Comparison of ENCODE assay signal across 9 cellular contexts in the genomic region with DNA sequence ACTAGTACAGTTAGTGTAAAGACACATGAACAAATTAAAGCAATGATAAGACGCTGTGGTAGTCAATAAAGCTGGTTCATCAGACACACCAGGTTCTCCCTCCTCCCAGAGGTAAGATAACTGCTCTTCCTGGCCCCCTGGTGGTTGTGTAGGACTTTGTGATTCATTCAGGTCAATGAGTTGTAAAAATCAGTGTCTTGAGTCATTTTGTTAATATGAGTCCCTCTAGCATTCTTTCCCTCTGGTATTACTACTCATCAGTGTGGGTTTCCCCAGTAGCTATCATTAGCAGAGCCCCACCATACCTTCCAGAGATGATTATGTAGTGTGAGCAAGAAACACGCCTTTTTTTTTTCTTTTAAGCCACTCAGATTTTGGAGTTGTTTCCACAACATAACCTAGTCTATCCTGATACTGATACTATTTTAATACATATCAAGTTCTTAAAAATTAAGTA. TPM values are rescaled to one million over a fixed set of nuclear protein-coding genes. Genes with fewer than 3 reads are reported as not detected.
DNase-seq lines count a peak whose midpoint lies in the region; ATAC-seq and TF ChIP-seq lines count a peak whose summit lies in the region.
"Had no signal": no experiment of that assay in that cellular context is flagged by ENCODE, and none has a peak within 500 bp of the region (broad histone marks: within the 10 kb centered on the region; RNA-seq: fewer than 3 reads in every experiment).

No MANE protein-coding gene starts in this region.

- peak overlapping the region; percentile 44 for H3K4me3 Mint-ChIP-seq in activated B cell treated with CpG ODN at 0.5 μM for 24 hours

- peaks cover 30% of the 10 kb centered on the region for H3K4me1 Mint-ChIP-seq in activated B cell treated with CpG ODN at 0.5 μM for 24 hours

- peaks cover 8% of the 10 kb centered on the region for H3K36me3 Mint-ChIP-seq in activated B cell treated with CpG ODN at 0.5 μM for 24 hours (ENCODE audit: low read depth)

- DNase-seq in NCI-H1417 (lab: John Stamatoyannopoulos, UW) (peak; percentile 46 to 90 (median 80)), NCI-H1417 treated with DMSO at 0.1 percent for 48 hours (lab: John Stamatoyannopoulos, UW) (no peak), NCI-H345 (lab: John Stamatoyannopoulos, UW) (peak; percentile 85), activated B cell treated with CpG ODN at 0.5 μM for 24 hours (peak; percentile 23), mammary epithelial cell (peak; percentile 95), left colon (peak; percentile 65 to 84)
- peak; percentile 71 for DNase-seq in stimulated activated CD4-positive, alpha-beta T cell treated with anti-CD3 and anti-CD28 coated beads, Interleukin-4, amount 100 ng/mL, for 1 hour

- no peaks in the 10 kb centered on the region for H3K27me3 Mint-ChIP-seq in activated B cell treated with CpG ODN at 0.5 μM for 24 hours

- no peak overlapping the region for H3K9ac ChIP-seq in mammary epithelial cell (ENCODE audit: insufficient read depth, low read length)
- H3K9ac ChIP-seq: BLaER1 had no signal

- no peaks in the 10 kb centered on the region for H3K9me3 Mint-ChIP-seq in activated B cell treated with CpG ODN at 0.5 μM for 24 hours

- POLR2A ChIA-PET in activated B cell treated with CpG ODN at 0.5 μM for 24 hours (lab: Charles Lee) = interaction anchor here (0.5 to 1.9 kb wide), 16 partner anchors 10 to 599 kb away, joined by 3 to 13 read pairs (median 4); partner anchors contain the start of genes ARNT, CTSS and MCL1

- intact Hi-C loops in activated B cell treated with CpG ODN at 0.5 μM for 24 hours (cut with micrococcal nuclease) (loop anchor here (1.0 to 5.0 kb wide), 7 partner anchors 32 to 458 kb away; partner anchors contain the start of genes ARNT and ENSA), mammary epithelial cell (cut with micrococcal nuclease) (loop anchor here (1.0 to 10.0 kb wide), 6 partner anchors 46 to 438 kb away; partner anchors contain the start of genes ARNT, ENSA and TARS2), left colon (cut with DNase I, micrococcal nuclease) (no loop called here)

- H3K9me3 ChIP-seq in mammary epithelial cell (replicated peaks; ENCODE audit: insufficient read depth, low read length) = no peaks in the 10 kb centered on the region
- H3K9me3 ChIP-seq: BLaER1 had no signal

- 0% methylated on average over 2 of the region's 2 CpGs for WGBS in mammary epithelial cell (ENCODE audit: low coverage, missing lambda C conversion rate)

- H3K4me2 ChIP-seq in mammary epithelial cell (ENCODE audit: insufficient read depth, low read depth, low read length) = no peak overlapping the region
- H3K4me2 ChIP-seq: BLaER1 had no signal

- peaks cover 14% of the 10 kb centered on the region for H3K79me2 ChIP-seq in mammary epithelial cell (ENCODE audit: insufficient read depth, low read length)

- dilution Hi-C loops in mammary epithelial cell (cut with HindIII; ENCODE audit: low sequenced_read_pairs) = no loop called here

- ATAC-seq in HG03196 (IDR thresholded peaks at IDR 0.05; ENCODE audit: unreplicated experiment) (peak; percentile 37), activated B cell treated with CpG ODN at 0.5 μM for 24 hours (ENCODE audit: low read depth) (peak; percentile 55), left colon (peak; percentile 58)

- CTCF ChIA-PET in activated B cell treated with CpG ODN at 0.5 μM for 24 hours (lab: Charles Lee) (interaction anchor here (0.6 to 2.8 kb wide), 29 partner anchors 9 to 460 kb away, joined by 3 to 22 read pairs (median 4); partner anchors contain the start of genes CTSS, ENSA and GOLPH3L), mammary epithelial cell (lab: Charles Lee; ENCODE audit: low non-redundant PET) (interaction anchor here (0.5 to 0.7 kb wide), 3 partner anchors 33 to 80 kb away, joined by 3 to 20 read pairs (median 6); partner anchors contain the start of gene ARNT)

- H3K27ac ChIP-seq in mammary epithelial cell (ENCODE audit: insufficient read depth, low read depth, low read length) = peak overlapping the region; percentile 45
- H3K27ac ChIP-seq: BLaER1 had no signal

- H2AFZ ChIP-seq in mammary epithelial cell (ENCODE audit: low read depth, low read length) = peak overlapping the region; percentile 18

- BruUV-seq in mammary epithelial cell (replicated peaks; lab: Mats Ljungman, UMichigan) = no TSS peak

- H3K4me1 ChIP-seq in mammary epithelial cell (ENCODE audit: insufficient read depth, low read length) = peaks cover 11% of the 10 kb centered on the region

- H3K36me3 ChIP-seq in mammary epithelial cell (ENCODE audit: insufficient read depth, low read length) = no peaks in the 10 kb centered on the region

- H3K27ac Mint-ChIP-seq in activated B cell treated with CpG ODN at 0.5 μM for 24 hours = peak overlapping the region; percentile 79

- no peaks in the 10 kb centered on the region for H3K27me3 ChIP-seq in mammary epithelial cell (ENCODE audit: insufficient read depth, low read length)
- H3K27me3 ChIP-seq: BLaER1 had no signal

- TF ChIP-seq CTCF in activated B cell treated with CpG ODN at 0.5 μM for 24 hours (IDR thresholded peaks at IDR 0.05) (peak; percentile 25), mammary epithelial cell (conservative IDR thresholded peaks at IDR 0.05 in 1 of 2, IDR thresholded peaks at IDR 0.05 in 1 of 2; ENCODE audit: extremely low read depth in 1 of 2, insufficient read depth in 1 of 2, low read depth in 1 of 2, low read length in 2 of 2) (peak; percentile 73 to 79)

- in situ Hi-C loops in mammary epithelial cell (cut with MboI; ENCODE audit: low sequenced_read_pairs in 2 of 2) = no loop called here

- no peaks in the 10 kb centered on the region for H4K20me1 ChIP-seq in mammary epithelial cell (ENCODE audit: insufficient read depth, low read length)
- H4K20me1 ChIP-seq: BLaER1 had no signal

- H3K4me3 ChIP-seq in mammary epithelial cell (replicated peaks in 1 of 3; ENCODE audit: insufficient read depth in 1 of 3, low read depth in 2 of 3, low read length in 3 of 3) = no peak overlapping the region
- H3K4me3 ChIP-seq: BLaER1 had no signal

RNA-seq across cellular contexts. Expression of gene SETDB1, which starts 3.6 kb away (rescaled TPM):
- total RNA-seq in activated B cell treated with CpG ODN at 0.5 μM for 24 hours (101 and 105 TPM in 2 replicates), mammary epithelial cell (10 to 100 TPM; 30.3 TPM), left colon (10 to 100 TPM; 35.7 to 38.9 TPM)
- polyA plus RNA-seq in mammary epithelial cell = 21.0 TPM
- 48.0 TPM for polyA minus RNA-seq in mammary epithelial cell

RNA-seq across cellular contexts. Expression of gene CTXND2, which starts 35.6 kb away (rescaled TPM):
- total RNA-seq in activated B cell treated with CpG ODN at 0.5 μM for 24 hours (not detected in 2 replicates), mammary epithelial cell (not detected), left colon (not detected)
- not detected for polyA plus RNA-seq in mammary epithelial cell
- polyA minus RNA-seq in mammary epithelial cell = not detected

RNA-seq across cellular contexts. Expression of gene ARNT, which starts 46.1 kb away (rescaled TPM):
- total RNA-seq in activated B cell treated with CpG ODN at 0.5 μM for 24 hours = 35.9 and 40.5 TPM in 2 replicates
- total RNA-seq in mammary epithelial cell = 10 to 100 TPM; 25.7 to 42.7 TPM
- polyA plus RNA-seq in mammary epithelial cell = 18.2 TPM
- polyA minus RNA-seq in mammary epithelial cell = 36.4 TPM
- 10 to 100 TPM; 36.9 to 43.1 TPM for total RNA-seq in left colon

RNA-seq across cellular contexts. Expression of gene CERS2, which starts 52.1 kb away (rescaled TPM):
- 95.5 and 106 TPM in 2 replicates for total RNA-seq in activated B cell treated with CpG ODN at 0.5 μM for 24 hours
- total RNA-seq in mammary epithelial cell = 100 to 1,000 TPM; 113 to 169 TPM
- polyA plus RNA-seq in mammary epithelial cell = 145 TPM
- polyA minus RNA-seq in mammary epithelial cell = 269 TPM
- total RNA-seq in left colon = 100 to 1,000 TPM; 179 to 205 TPM

RNA-seq across cellular contexts. Expression of gene ANXA9, which starts 59.5 kb away (rescaled TPM):
- not detected in 2 replicates for total RNA-seq in activated B cell treated with CpG ODN at 0.5 μM for 24 hours
- 1 to 10 TPM in 1 of 2 donors, under 1 TPM in 1; 0.67 to 1.5 TPM for total RNA-seq in mammary epithelial cell
- polyA plus RNA-seq in mammary epithelial cell = 1.1 TPM
- polyA minus RNA-seq in mammary epithelial cell = not detected
- total RNA-seq in left colon = not detected

Comparison
In these comparisons a context has a peak if more than half of its experiments do, and no peak if none do; other contexts are left out.
1. intact Hi-C loops: an anchor here in activated B cell treated with CpG ODN at 0.5 μM for 24 hours (1.0 to 5.0 kb wide) and mammary epithelial cell (1.0 to 10.0 kb wide); none called in left colon.